Comparison of ENCODE assay signal across 18 cellular contexts in genomic region chr9:9754186-9754585, GRCh38.
DNase-seq lines count a peak whose midpoint lies in the region; ATAC-seq and TF ChIP-seq lines count a peak whose summit lies in the region.
"Had no signal": no experiment of that assay in that cellular context is flagged by ENCODE, and none has a peak within 500 bp of the region (broad histone marks: within the 10 kb centered on the region; RNA-seq: fewer than 3 reads in every experiment).

No MANE protein-coding gene starts in this region.

- H3K27me3 Mint-ChIP-seq in glutamatergic neuron (ENCODE audit: unreplicated experiment), result no peaks in the 10 kb centered on the region

- ATAC-seq in left lung (peak; percentile 53), HG02571 (IDR thresholded peaks at IDR 0.05; ENCODE audit: unreplicated experiment) (no peak), HG02642 (IDR thresholded peaks at IDR 0.05; ENCODE audit: poor library complexity, unreplicated experiment) (no peak)

- no peaks in the 10 kb centered on the region for H3K36me3 ChIP-seq in left lung
- H3K36me3 ChIP-seq: MG63 had no signal

- no peak for TF ChIP-seq CTCF in fibroblast of mammary gland (conservative IDR thresholded peaks at IDR 0.05; ENCODE audit: control insufficient read depth, insufficient read depth, low read depth, low read length)
- no peak for TF ChIP-seq CTCF in left lung (IDR thresholded peaks at IDR 0.05)
- TF ChIP-seq CTCF in glutamatergic neuron (IDR thresholded peaks at IDR 0.05; ENCODE audit: partially characterized antibody, unreplicated experiment), result no peak

- H3K4me1 ChIP-seq in left lung, result no peaks in the 10 kb centered on the region

- no peaks in the 10 kb centered on the region for H3K27me3 ChIP-seq in left lung
- H3K27me3 ChIP-seq: MG63 had no signal

- no peaks in the 10 kb centered on the region for H3K4me1 Mint-ChIP-seq in glutamatergic neuron (ENCODE audit: low read depth, unreplicated experiment)

- H3K9me3 Mint-ChIP-seq in glutamatergic neuron (ENCODE audit: unreplicated experiment), result no peaks in the 10 kb centered on the region

- H3K9me3 ChIP-seq in left lung, result no peaks in the 10 kb centered on the region
- H3K9me3 ChIP-seq: MG63 had no signal

- no peak overlapping the region for H3K27ac Mint-ChIP-seq in glutamatergic neuron (ENCODE audit: unreplicated experiment)

- no peaks in the 10 kb centered on the region for H3K36me3 Mint-ChIP-seq in glutamatergic neuron (ENCODE audit: unreplicated experiment)

- DNase-seq in A172 (ENCODE audit: low spot score), result peak; percentile 1
- peak; percentile 3 for DNase-seq in M059J (ENCODE audit: low read depth)
- peak; percentile 1 for DNase-seq in fibroblast of mammary gland (ENCODE audit: low read depth)
- DNase-seq in left lung, result no peak
- DNase-seq in pons (ENCODE audit: low spot score), result no peak
- no peak for DNase-seq in glutamatergic neuron
- DNase-seq: 8988T, C1 segment of cervical spinal cord, DMS79, KG1, MG63, NCI-H1092 treated with DMSO at 0.1 percent for 48 hours, NCI-H1694, NCI-H446, NCI-H748 treated with DMSO at 0.1 percent for 48 hours, SHP77 had no signal

- H3K4me3 Mint-ChIP-seq in glutamatergic neuron (ENCODE audit: unreplicated experiment), result no peak overlapping the region

- no peak overlapping the region for H3K4me3 ChIP-seq in fibroblast of mammary gland (ENCODE audit: control insufficient read depth, low read depth, low read length)
- H3K4me3 ChIP-seq in left lung, result no peak overlapping the region
- H3K4me3 ChIP-seq: MG63 had no signal

- H3K27ac ChIP-seq in left lung, result no peak overlapping the region

- intact Hi-C loops in left lung (cut with DNase I), result no loop called here

Comparison
In these comparisons a context has a peak if more than half of its experiments do, and no peak if none do; other contexts are left out.
1. DNase-seq: peak in A172 (single experiment), M059J (single experiment) and fibroblast of mammary gland (single experiment); none in left lung (0 of 2), pons (single experiment) and glutamatergic neuron (single experiment).